In genomic region chr5:154345255-154345952, GRCh38 we compare ENCODE assay signal across 16 cellular contexts.
DNase-seq lines count a peak whose midpoint lies in the region; ATAC-seq and TF ChIP-seq lines count a peak whose summit lies in the region.
"Had no signal": no experiment of that assay in that cellular context is flagged by ENCODE, and none has a peak within 500 bp of the region (broad histone marks: within the 10 kb centered on the region; RNA-seq: fewer than 3 reads in every experiment).

No MANE protein-coding gene starts in this region.

- no peaks in the 10 kb centered on the region for H3K4me1 ChIP-seq in CD8-positive, alpha-beta memory T cell (ENCODE audit: insufficient read depth, low read length)
- H3K4me1 ChIP-seq: right atrium auricular region had no signal

- no peaks in the 10 kb centered on the region for H3K9me3 ChIP-seq in CD8-positive, alpha-beta memory T cell (ENCODE audit: low read length)
- H3K9me3 ChIP-seq: A549, right atrium auricular region had no signal

- CTCF ChIA-PET in CD8-positive, alpha-beta memory T cell (lab: Charles Lee), result no interaction called here
- CTCF ChIA-PET in MCF 10A (lab: Yijun Ruan, JAX), result interaction anchor here (0.7 to 1.2 kb wide), 4 partner anchors 34 to 318 kb away, joined by 3 read pairs; no protein-coding TSS in a partner anchor

- ATAC-seq in GM19324 (IDR thresholded peaks at IDR 0.05; ENCODE audit: low FRiP score, unreplicated experiment) (peak; percentile 58), HG02588 (IDR thresholded peaks at IDR 0.05; ENCODE audit: unreplicated experiment) (peak; percentile 90), HG03159 (IDR thresholded peaks at IDR 0.05; ENCODE audit: unreplicated experiment) (peak; percentile 71), left colon (no peak)
- ATAC-seq: A549; naive thymus-derived CD4-positive, alpha-beta T cell had no signal

- peak overlapping the region in 2 of 8 donors; percentile 44 to 51 for H3K27ac Mint-ChIP-seq in CD8-positive, alpha-beta memory T cell
- H3K27ac Mint-ChIP-seq in MCF 10A (ENCODE audit: low read depth, unreplicated experiment), result no peak overlapping the region
- H3K27ac Mint-ChIP-seq: naive thymus-derived CD4-positive, alpha-beta T cell had no signal

- H3K27me3 ChIP-seq in CD8-positive, alpha-beta memory T cell (ENCODE audit: insufficient read depth, low read length, poor library complexity, severe bottlenecking), result no peaks in the 10 kb centered on the region
- H3K27me3 ChIP-seq: right atrium auricular region had no signal

- no peaks in the 10 kb centered on the region for H3K27me3 Mint-ChIP-seq in CD8-positive, alpha-beta memory T cell
- H3K27me3 Mint-ChIP-seq in MCF 10A (ENCODE audit: insufficient read depth, unreplicated experiment), result no peaks in the 10 kb centered on the region
- H3K27me3 Mint-ChIP-seq: naive thymus-derived CD4-positive, alpha-beta T cell had no signal

- POLR2A ChIA-PET in CD8-positive, alpha-beta memory T cell (lab: Charles Lee), result no interaction called here
- POLR2A ChIA-PET in MCF 10A (lab: Yijun Ruan, JAX), result no interaction called here

- TF ChIP-seq CTCF in GM12864 (IDR thresholded peaks at IDR 0.05; ENCODE audit: low read depth, low read length, missing control alignments), result no peak
- no peak for TF ChIP-seq CTCF in MCF 10A (IDR thresholded peaks at IDR 0.05; ENCODE audit: unreplicated experiment)

- no peaks in the 10 kb centered on the region for H3K36me3 ChIP-seq in CD8-positive, alpha-beta memory T cell (ENCODE audit: insufficient read depth, low read length)
- H3K36me3 ChIP-seq: right atrium auricular region had no signal

- BruUV-seq in MCF 10A (replicated peaks; lab: Mats Ljungman, UMichigan), result no TSS peak

- peaks cover 0 to 8% (median 3%) of the 10 kb centered on the region in 3 donors for H3K4me1 Mint-ChIP-seq in CD8-positive, alpha-beta memory T cell
- no peaks in the 10 kb centered on the region for H3K4me1 Mint-ChIP-seq in MCF 10A (ENCODE audit: insufficient read depth, unreplicated experiment)

- no peaks in the 10 kb centered on the region for H3K9me3 Mint-ChIP-seq in CD8-positive, alpha-beta memory T cell
- H3K9me3 Mint-ChIP-seq in MCF 10A (ENCODE audit: unreplicated experiment), result no peaks in the 10 kb centered on the region
- H3K9me3 Mint-ChIP-seq: naive thymus-derived CD4-positive, alpha-beta T cell had no signal

- intact Hi-C loops in MCF 10A (cut with micrococcal nuclease) (no loop called here), left colon (cut with DNase I, micrococcal nuclease) (no loop called here)

- peaks cover 0 to 26% (median 4%) of the 10 kb centered on the region in 3 donors for H3K36me3 Mint-ChIP-seq in CD8-positive, alpha-beta memory T cell
- no peaks in the 10 kb centered on the region for H3K36me3 Mint-ChIP-seq in MCF 10A (ENCODE audit: insufficient read depth, unreplicated experiment)

- H3K4me3 ChIP-seq in GM12864 (ENCODE audit: low read depth, low read length), result no peak overlapping the region
- no peak overlapping the region for H3K4me3 ChIP-seq in CD8-positive, alpha-beta memory T cell (ENCODE audit: low read length)
- H3K4me3 ChIP-seq: A549, right atrium auricular region had no signal

- DNase-seq in GM12864 (ENCODE audit: low read depth) (peak; percentile 30), MCF 10A (ENCODE audit: unreplicated experiment) (no peak), left colon (no peak), KG1 (lab: John Stamatoyannopoulos, UW) (no peak)
- no peak for DNase-seq in CD8-positive, alpha-beta memory T cell
- DNase-seq: aorta; DMS 273 treated with DMSO at 0.1 percent for 48 hours; effector CD4-positive, alpha-beta T cell; naive thymus-derived CD4-positive, alpha-beta T cell; NCI-H524 treated with DMSO at 0.1 percent for 48 hours had no signal

- no peak overlapping the region for H3K4me3 Mint-ChIP-seq in CD8-positive, alpha-beta memory T cell
- H3K4me3 Mint-ChIP-seq in MCF 10A (ENCODE audit: unreplicated experiment), result no peak overlapping the region
- H3K4me3 Mint-ChIP-seq: naive thymus-derived CD4-positive, alpha-beta T cell had no signal

- no peak overlapping the region for H3K27ac ChIP-seq in CD8-positive, alpha-beta memory T cell (ENCODE audit: low read depth, low read length)
- H3K27ac ChIP-seq: right atrium auricular region, VCaP had no signal
